Comparison of ENCODE assay signal across 18 cellular contexts in the genomic region with DNA sequence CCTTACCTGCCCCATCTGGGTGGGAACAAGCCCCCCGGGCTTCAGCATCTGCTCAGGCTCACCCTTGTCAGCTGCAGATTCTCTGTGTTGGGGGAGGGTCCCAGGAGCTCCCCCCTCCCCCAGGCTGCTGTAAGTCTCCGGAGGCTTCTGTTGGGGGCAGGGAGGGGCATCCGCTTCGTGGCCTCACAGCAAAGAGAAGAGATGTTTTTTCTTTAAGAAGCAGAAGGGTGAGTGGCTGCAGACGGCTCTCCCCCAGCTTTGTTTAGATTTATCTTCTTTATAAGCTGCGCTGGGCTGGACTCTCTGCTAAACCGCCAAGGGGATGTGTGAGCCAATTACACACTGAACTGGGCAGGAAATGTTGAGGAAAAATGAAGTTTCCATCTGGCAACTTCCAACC. TPM values are rescaled to one million over a fixed set of nuclear protein-coding genes. Genes with fewer than 3 reads are reported as not detected.
DNase-seq lines count a peak whose midpoint lies in the region; ATAC-seq, FAIRE-seq and TF ChIP-seq lines count a peak whose summit lies in the region.
"Had no signal": no experiment of that assay in that cellular context is flagged by ENCODE, and none has a peak within 500 bp of the region (broad histone marks: within the 10 kb centered on the region; RNA-seq: fewer than 3 reads in every experiment).

No MANE protein-coding gene starts in this region.

- no peak overlapping the region for H3K9ac ChIP-seq in GM23248
- peak overlapping the region in 1 of 2 experiments; percentile 70; a peak in 2 of 4 replicates for H3K9ac ChIP-seq in K562 (ENCODE audit: insufficient read depth in 1 of 2, low read depth in 2 of 2, low read length in 2 of 2)

- no peak for TF ChIP-seq POLR2A in K562 (conservative IDR thresholded peaks at IDR 0.05)

- peaks cover 2 to 15% (median 10%) of the 10 kb centered on the region in 4 donors for H3K4me1 Mint-ChIP-seq in naive thymus-derived CD8-positive, alpha-beta T cell
- H3K4me1 Mint-ChIP-seq in T-helper 17 cell, result no peaks in the 10 kb centered on the region

- TF ChIP-seq CTCF in K562 (IDR thresholded peaks at IDR 0.05 in 2 of 3, conservative IDR thresholded peaks at IDR 0.05 in 1 of 3; ENCODE audit: insufficient read depth in 2 of 3, low read depth in 1 of 3, low read length in 3 of 3), result no peak
- no peak for TF ChIP-seq CTCF in GM13976 (IDR thresholded peaks at IDR 0.05; ENCODE audit: borderline replicate concordance, control extremely low read depth, extremely low read depth, insufficient read depth, missing control alignments)

- FAIRE-seq in K562 (lab: Jason Lieb, UNC), result no peak
- FAIRE-seq: bronchial epithelial cell, GM12878 had no signal

- peak overlapping the region in 3 of 10 donors; percentile 68 to 86 (median 83) for H3K27ac Mint-ChIP-seq in naive thymus-derived CD8-positive, alpha-beta T cell
- no peak overlapping the region for H3K27ac Mint-ChIP-seq in T-helper 17 cell
- H3K27ac Mint-ChIP-seq: naive thymus-derived CD4-positive, alpha-beta T cell had no signal

- intact Hi-C loops in K562 (cut with micrococcal nuclease), result no loop called here

- POLR2A ChIA-PET in K562 (lab: Yijun Ruan, JAX), result interaction anchor here (1.4 to 1.8 kb wide), 2 partner anchors 15 to 98 kb away, joined by 5 read pairs; no protein-coding TSS in a partner anchor
- POLR2A ChIA-PET in naive thymus-derived CD8-positive, alpha-beta T cell (lab: Charles Lee), result interaction anchor here (1.2 kb wide), 1 partner anchor 9 kb away, joined by 3 read pairs; no protein-coding TSS in a partner anchor

- H3K4me1 ChIP-seq in GM23248 (ENCODE audit: insufficient read depth) (no peaks in the 10 kb centered on the region), K562 (replicated peaks in 1 of 2; ENCODE audit: control insufficient read depth in 2 of 2, insufficient read depth in 2 of 2, low read length in 2 of 2) (peaks cover 30 to 70% of the 10 kb centered on the region in 2 experiments)
- H3K4me1 ChIP-seq: lower lobe of right lung had no signal

- H3K79me2 ChIP-seq in GM23248 (ENCODE audit: insufficient read depth) (no peaks in the 10 kb centered on the region), K562 (ENCODE audit: control insufficient read depth, insufficient read depth, low read length) (no peaks in the 10 kb centered on the region)

- H3K9me2 ChIP-seq in GM23248 (ENCODE audit: insufficient read depth), result no peaks in the 10 kb centered on the region

- peak overlapping the region in 7 of 10 donors; percentile 28 to 74 (median 55) for H3K4me3 Mint-ChIP-seq in naive thymus-derived CD8-positive, alpha-beta T cell
- no peak overlapping the region for H3K4me3 Mint-ChIP-seq in T-helper 17 cell

- peaks cover 52% of the 10 kb centered on the region for H3K27me3 ChIP-seq in GM23248 (replicated peaks; ENCODE audit: insufficient read depth)
- H3K27me3 ChIP-seq in K562 (ENCODE audit: control insufficient read depth in 2 of 2, insufficient read depth in 2 of 2, low read length in 2 of 2), result no peaks in the 10 kb centered on the region

- ATAC-seq in K562 (no peak; the same call in 2 of the 3 replicates), GM19351 (IDR thresholded peaks at IDR 0.05; ENCODE audit: unreplicated experiment) (no peak), HG03025 (IDR thresholded peaks at IDR 0.05; ENCODE audit: low FRiP score, unreplicated experiment) (no peak), T-helper 17 cell (no peak)
- ATAC-seq in naive thymus-derived CD8-positive, alpha-beta T cell, result peak in 1 of 2 donors; percentile 10
- ATAC-seq: lower lobe of right lung had no signal

- DNase-seq in GM23248 (peak; percentile 12), NCI-H2227 (lab: John Stamatoyannopoulos, UW; ENCODE audit: unreplicated experiment) (peak; percentile 26), K562 (ENCODE audit: extremely low read depth in 1 of 4, low spot score in 3 of 4) (peak in 1 of 4 experiments; percentile 39), T-helper 17 cell (no peak), GM13976 (ENCODE audit: low spot score) (no peak)
- DNase-seq in naive thymus-derived CD8-positive, alpha-beta T cell, result no peak
- DNase-seq: dermis blood vessel endothelial cell, GF-D8, lower lobe of right lung, NCI-H1694 treated with DMSO at 0.1 percent for 48 hours, NCI-H446, substantia nigra had no signal

- no peaks in the 10 kb centered on the region for H3F3A ChIP-seq in GM23248 (ENCODE audit: insufficient read depth)

- peaks cover 0 to 15% (median 3%) of the 10 kb centered on the region in 5 donors for H3K27me3 Mint-ChIP-seq in naive thymus-derived CD8-positive, alpha-beta T cell
- peaks cover 47% of the 10 kb centered on the region for H3K27me3 Mint-ChIP-seq in T-helper 17 cell

- no peak overlapping the region for H3K4me2 ChIP-seq in GM23248 (ENCODE audit: unreplicated experiment)
- H3K4me2 ChIP-seq in K562 (ENCODE audit: insufficient read depth, low read length), result no peak overlapping the region

- H4K20me1 ChIP-seq in GM23248 (ENCODE audit: insufficient read depth) (no peaks in the 10 kb centered on the region), K562 (replicated peaks; ENCODE audit: control insufficient read depth, insufficient read depth, low read length) (no peaks in the 10 kb centered on the region)

- no peaks in the 10 kb centered on the region for H3K9me3 Mint-ChIP-seq in naive thymus-derived CD8-positive, alpha-beta T cell

- H3K36me3 ChIP-seq in GM23248 (ENCODE audit: low read depth) (no peaks in the 10 kb centered on the region), K562 (ENCODE audit: control insufficient read depth, insufficient read depth, low read length) (no peaks in the 10 kb centered on the region)
- H3K36me3 ChIP-seq: lower lobe of right lung had no signal

- CTCF ChIA-PET in K562 (lab: Yijun Ruan, JAX; ENCODE audit: low intra/inter-chr PET ratio), result no interaction called here

- H3K27ac ChIP-seq in GM23248 (no peak overlapping the region), K562 (ENCODE audit: extremely low read depth, low read depth, low read length) (peak overlapping the region; percentile 24; the same call in 1 of the 3 replicates)
- H3K27ac ChIP-seq: lower lobe of right lung, skin epidermis had no signal

- TF ChIP-seq EP300 in K562 (IDR thresholded peaks at IDR 0.05; ENCODE audit: low read length), result no peak

- no peaks in the 10 kb centered on the region for H3K9me1 ChIP-seq in K562 (ENCODE audit: control insufficient read depth, insufficient read depth, low read length)

- no peak for TF ChIP-seq RAD21 in K562 (CRISPR knock-in tag; conservative IDR thresholded peaks at IDR 0.05 in 1 of 2, IDR thresholded peaks at IDR 0.05 in 1 of 2)

- H2AFZ ChIP-seq in GM23248, result no peak overlapping the region
- peak overlapping the region; percentile 75 for H2AFZ ChIP-seq in K562 (ENCODE audit: low read depth, low read length)

- in situ Hi-C loops in GM23248 (cut with MboI) (loop anchor here (25.0 kb wide), 1 partner anchor 263 kb away; the partner anchor contains the start of gene MRGBP), K562 (cut with MboI) (no loop called here), GM13976 (cut with MboI; ENCODE audit: low sequenced_read_pairs, unreplicated experiment) (no loop called here)

- no peaks in the 10 kb centered on the region for H3K9me3 ChIP-seq in GM23248 (ENCODE audit: low read depth)
- no peaks in the 10 kb centered on the region for H3K9me3 ChIP-seq in K562 (replicated peaks; ENCODE audit: control insufficient read depth, insufficient read depth, low read depth, low read length)
- H3K9me3 ChIP-seq in T-helper 17 cell (ENCODE audit: control insufficient read depth, low read length, poor library complexity, severe bottlenecking), result no peaks in the 10 kb centered on the region
- H3K9me3 ChIP-seq: lower lobe of right lung had no signal

- H3K36me3 Mint-ChIP-seq in naive thymus-derived CD8-positive, alpha-beta T cell, result no peaks in the 10 kb centered on the region
- peaks cover 2% of the 10 kb centered on the region for H3K36me3 Mint-ChIP-seq in T-helper 17 cell (ENCODE audit: low read depth)
- H3K36me3 Mint-ChIP-seq: naive thymus-derived CD4-positive, alpha-beta T cell had no signal

- H3K4me3 ChIP-seq in GM23248 (no peak overlapping the region), K562 (no peak overlapping the region)
- H3K4me3 ChIP-seq: GM12878, lower lobe of right lung, skin epidermis had no signal

- no TSS peak for BruUV-seq in K562 (replicated peaks; lab: Mats Ljungman, UMichigan)

- 0 to 4% methylated on average over 7 of the region's 7 CpGs for WGBS in GM23248 (ENCODE audit: low coverage in 1 of 2, low lambda C conversion rate in 2 of 2, missing lambda C conversion rate in 2 of 2), 2 experiments
- WGBS in K562 (ENCODE audit: insufficient coverage, low coverage, missing lambda C conversion rate), result 5% methylated on average over 6 of the region's 7 CpGs

TF ChIP-seq in K562, 482 proteins besides CTCF, POLR2A, EP300 and RAD21 (continues in another document):
- TF ChIP-seq XRCC5 (IDR thresholded peaks at IDR 0.05; ENCODE audit: low read depth, low read length) (0 out of 2 replicates have a peak, but pooled peaks have one; percentile 34), ZBTB7A (IDR thresholded peaks at IDR 0.05; ENCODE audit: borderline replicate concordance, control insufficient read depth, low read depth, low read length) (peak; percentile 59; the same call in 1 of the 2 replicates)

RNA-seq across cellular contexts. Expression of gene GATA5, which starts 48.7 kb away (rescaled TPM):
- not detected in 2 replicates for total RNA-seq in GM23248 (2014; rRNA removed; shearing (Covaris generic))
- not detected in 2 replicates for polyA plus RNA-seq in GM23248 (2016; fragmentation: Nextera tagmentation; extraction: Ambion mirVana)
- total RNA-seq in K562 (2011; cell fraction: chromatin; rRNA removed; ENCODE audit: low replicate concordance), result 0.40 and 1.3 TPM in 2 replicates
- total RNA-seq in K562 (2011; cell fraction: nucleolus; rRNA removed), result 0.66 and 0.67 TPM in 2 replicates
- total RNA-seq in K562 (2011; cell fraction: nucleoplasm; rRNA removed), result 0.29 and 0.46 TPM in 2 replicates
- 0.18 and 0.45 TPM in 2 replicates for total RNA-seq in K562 (2014; rRNA removed)
- total RNA-seq in K562 (2014; rRNA removed; fragmentation: Illumina TruSeq; extraction: Trizol), result 0.06 TPM in 1 of 2 replicates, not detected in the other
- total RNA-seq in K562 (2015; rRNA removed; fragmentation: Illumina TruSeq; extraction: Trizol), result 0.08 and 0.22 TPM in 2 replicates
- 0.49 TPM in 2 replicates for total RNA-seq in K562 (2021)
- polyA plus RNA-seq in K562 (2011; rRNA removed), result 0.57 and 0.68 TPM in 2 replicates
- polyA plus RNA-seq in K562 (2011; cell fraction: cytosol; rRNA removed), result 0.68 and 2.4 TPM in 2 replicates
- polyA plus RNA-seq in K562 (2011; cell fraction: nucleus; rRNA removed), result 1.4 and 2.7 TPM in 2 replicates
- polyA plus RNA-seq in K562 (2012), result 0.43 and 0.44 TPM in 2 replicates
- polyA plus RNA-seq in K562 (2014; fragmentation: Illumina TruSeq; extraction: Trizol), result 0.09 and 0.11 TPM in 2 replicates
- not detected for polyA plus RNA-seq in K562 (2014; fragmentation: Nextera tagmentation; extraction: Ambion mirVana)
- polyA plus RNA-seq in K562 (2014; rRNA removed), result 0.16 and 0.34 TPM in 2 replicates
- polyA minus RNA-seq in K562 (2011; rRNA and poly(A)+ RNA removed), result 0.12 and 0.39 TPM in 2 replicates
- 0.86 and 1.5 TPM in 2 replicates for polyA minus RNA-seq in K562 (2011; cell fraction: cytosol; rRNA and poly(A)+ RNA removed)
- polyA minus RNA-seq in K562 (2011; cell fraction: nucleus; rRNA and poly(A)+ RNA removed), result 0.67 TPM in 2 replicates
- not detected for total RNA-seq in naive thymus-derived CD8-positive, alpha-beta T cell
- not detected for polyA plus RNA-seq in naive thymus-derived CD8-positive, alpha-beta T cell
- total RNA-seq in T-helper 17 cell, result not detected
- total RNA-seq: bronchial epithelial cell; dermis blood vessel endothelial cell; GM12878; naive thymus-derived CD4-positive, alpha-beta T cell had no signal
- polyA plus RNA-seq: GM12878; naive thymus-derived CD4-positive, alpha-beta T cell had no signal

Comparison
In these comparisons a context has a peak if more than half of its experiments do, and no peak if none do; other contexts are left out.
1. DNase-seq: peak in GM23248 (single experiment) and NCI-H2227 (single experiment); none in naive thymus-derived CD8-positive, alpha-beta T cell (0 of 10), T-helper 17 cell (0 of 3) and GM13976 (single experiment).